In the genomic region with DNA sequence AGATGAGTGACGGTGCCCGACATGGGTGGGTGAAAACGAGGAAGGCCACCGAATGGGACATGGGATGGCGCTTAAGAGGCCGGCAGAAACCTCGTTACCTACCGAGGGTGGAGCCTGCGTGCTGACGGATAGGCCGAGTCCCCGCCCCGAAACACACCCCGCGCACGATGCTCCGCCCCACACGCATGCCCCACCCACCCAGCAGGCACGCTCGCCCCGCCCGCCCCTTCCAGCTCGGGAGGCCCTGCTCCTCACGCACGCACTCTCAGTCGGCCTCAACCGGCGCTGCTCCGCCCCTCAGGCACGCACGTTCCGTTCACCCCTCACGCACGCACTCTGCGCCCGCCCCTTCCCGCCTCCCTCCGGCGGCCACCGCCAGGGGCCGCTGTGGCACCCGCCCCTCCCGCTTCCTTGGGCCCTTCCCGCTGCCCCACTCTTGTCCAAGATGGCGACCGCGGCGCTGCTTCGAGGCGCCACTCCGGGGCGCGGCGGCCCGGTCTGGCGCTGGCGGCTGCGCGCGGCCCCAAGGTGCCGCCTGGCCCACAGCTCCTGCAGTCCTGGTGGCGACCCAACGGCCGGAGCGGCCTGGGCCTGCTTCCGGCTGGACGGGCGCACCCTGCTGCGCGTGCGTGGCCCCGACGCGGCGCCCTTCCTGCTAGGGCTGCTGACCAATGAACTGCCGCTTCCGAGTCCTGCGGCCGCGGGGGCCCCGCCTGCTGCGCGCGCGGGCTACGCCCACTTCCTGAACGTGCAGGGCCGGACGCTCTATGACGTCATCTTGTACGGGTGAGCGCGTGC, we compare ENCODE assay signal across 8 cellular contexts. TPM values are rescaled to one million over a fixed set of nuclear protein-coding genes. Genes with fewer than 3 reads are reported as not detected.
DNase-seq lines count a peak whose midpoint lies in the region; ATAC-seq and TF ChIP-seq lines count a peak whose summit lies in the region.

A gene (plus strand): TSS at position 433 of the 798 bp plus-strand sequence. CDS start 13 bp downstream, at position 446.

- TF ChIP-seq CTCF in GM12873 (IDR thresholded peaks at IDR 0.05; ENCODE audit: insufficient read depth, low read depth, low read length, missing control alignments): peak; percentile 92
- peak; percentile 57 for TF ChIP-seq CTCF in SU-DHL-6 (IDR thresholded peaks at IDR 0.05; ENCODE audit: insufficient read depth, low read length, poor library complexity, severe bottlenecking)
- TF ChIP-seq CTCF in upper lobe of left lung (IDR thresholded peaks at IDR 0.05): peak; percentile 90 to 100 (median 99)

- H3K36me3 ChIP-seq in SU-DHL-6 (ENCODE audit: low read length) (no peaks in the 10 kb centered on the region), upper lobe of left lung (peaks cover 0 to 4% (median 0%) of the 10 kb centered on the region in 4 donors)

- peak within 1 kb of the TSS; percentile 86 for H3K4me3 Mint-ChIP-seq in activated naive CD8-positive, alpha-beta T cell treated with anti-CD3 and anti-CD28 coated beads, Interleukin-2, amount 50 U/mL, for 24 hours

- no peaks in the 10 kb centered on the region for H3K9me2 ChIP-seq in SU-DHL-6 (replicated peaks; ENCODE audit: insufficient read depth, low read length)

- TF ChIP-seq EP300 in upper lobe of left lung (IDR thresholded peaks at IDR 0.05): peak in 3 of 4 donors; percentile 34 to 96 (median 60)

- peaks cover 34% of the 10 kb centered on the region for H3K4me1 Mint-ChIP-seq in activated naive CD8-positive, alpha-beta T cell treated with anti-CD3 and anti-CD28 coated beads, Interleukin-2, amount 50 U/mL, for 24 hours

- H3K27ac ChIP-seq in SU-DHL-6 (ENCODE audit: low read depth, low read length): peak within 1 kb of the TSS; percentile 90
- peak within 1 kb of the TSS; percentile 99 to 100 (median 99) for H3K27ac ChIP-seq in upper lobe of left lung

- no peaks in the 10 kb centered on the region for H4K20me1 ChIP-seq in SU-DHL-6 (ENCODE audit: low read depth, low read length)

- H3K4me2 ChIP-seq in SU-DHL-6 (ENCODE audit: low read depth, low read length, poor library complexity, severe bottlenecking): peak within 1 kb of the TSS; percentile 97

- H3K27me3 ChIP-seq in SU-DHL-6 (ENCODE audit: low read length) (no peaks in the 10 kb centered on the region), upper lobe of left lung (peaks cover 0 to 7% (median 0%) of the 10 kb centered on the region in 4 donors)

- DNase-seq in NCI-H128 (lab: John Stamatoyannopoulos, UW; ENCODE audit: unreplicated experiment): peak; percentile 95
- DNase-seq in activated naive CD8-positive, alpha-beta T cell treated with anti-CD3 and anti-CD28 coated beads, Interleukin-2, amount 50 U/mL, for 24 hours: peak; percentile 99
- DNase-seq in cardiac septum (ENCODE audit: low spot score): peak; percentile 99
- peak; percentile 97 for DNase-seq in pons (ENCODE audit: low spot score)
- peak; percentile 99 to 100 for DNase-seq in upper lobe of left lung

- 0% methylated on average over 5 to 52 of the region's 93 CpGs for WGBS in upper lobe of left lung, 2 donors

- no peaks in the 10 kb centered on the region for H3K27me3 Mint-ChIP-seq in activated naive CD8-positive, alpha-beta T cell treated with anti-CD3 and anti-CD28 coated beads, Interleukin-2, amount 50 U/mL, for 24 hours

- H3K9me3 Mint-ChIP-seq in activated naive CD8-positive, alpha-beta T cell treated with anti-CD3 and anti-CD28 coated beads, Interleukin-2, amount 50 U/mL, for 24 hours: no peaks in the 10 kb centered on the region

- H3K4me3 ChIP-seq in SU-DHL-6 (ENCODE audit: insufficient read depth, low read length, poor library complexity, severe bottlenecking): peak within 1 kb of the TSS; percentile 76
- H3K4me3 ChIP-seq in upper lobe of left lung: peak within 1 kb of the TSS; percentile 29 to 80 (median 74)

- H3K79me2 ChIP-seq in SU-DHL-6 (ENCODE audit: insufficient read depth, low read length): no peaks in the 10 kb centered on the region

- intact Hi-C loops in cardiac septum (cut with DNase I): loop anchor here (1.0 to 2.0 kb wide), 4 partner anchors 25 to 83 kb away; a partner anchor contains a TSS

- H3K9ac ChIP-seq in SU-DHL-6 (ENCODE audit: low read length): peak within 1 kb of the TSS; percentile 77

- H2AFZ ChIP-seq in SU-DHL-6 (ENCODE audit: low read depth, low read length, severe bottlenecking): peak within 1 kb of the TSS; percentile 39

- ATAC-seq in HG02759 (IDR thresholded peaks at IDR 0.05; ENCODE audit: unreplicated experiment): peak; percentile 82
- ATAC-seq in activated naive CD8-positive, alpha-beta T cell treated with anti-CD3 and anti-CD28 coated beads, Interleukin-2, amount 50 U/mL, for 24 hours: peak; percentile 89
- ATAC-seq in upper lobe of left lung (ENCODE audit: low FRiP score in 2 of 2): peak; percentile 94 to 96

- H3K27ac Mint-ChIP-seq in activated naive CD8-positive, alpha-beta T cell treated with anti-CD3 and anti-CD28 coated beads, Interleukin-2, amount 50 U/mL, for 24 hours: peak within 1 kb of the TSS; percentile 96

- H3K9me3 ChIP-seq in SU-DHL-6 (ENCODE audit: insufficient read depth, low read length) (no peaks in the 10 kb centered on the region), upper lobe of left lung (peaks cover 0 to 4% (median 0%) of the 10 kb centered on the region in 4 donors)

- TF ChIP-seq POLR2A in upper lobe of left lung (IDR thresholded peaks at IDR 0.05): peak in 3 of 4 donors; percentile 91 to 99 (median 98)

- H3F3A ChIP-seq in SU-DHL-6 (ENCODE audit: insufficient read depth): no peaks in the 10 kb centered on the region

- peaks cover 35 to 56% (median 50%) of the 10 kb centered on the region in 4 donors for H3K4me1 ChIP-seq in upper lobe of left lung

- no peaks in the 10 kb centered on the region for H3K36me3 Mint-ChIP-seq in activated naive CD8-positive, alpha-beta T cell treated with anti-CD3 and anti-CD28 coated beads, Interleukin-2, amount 50 U/mL, for 24 hours (ENCODE audit: low read depth)

RNA-seq across cellular contexts. Expression of the gene that starts here (rescaled TPM):
- total RNA-seq in cardiac septum (16.6 TPM), upper lobe of left lung (10 to 100 TPM in 4 of 6 donors, 1 to 10 TPM in 2; 6.1 to 19.3 (median 13.9) TPM)

Comparison
In these comparisons a context has a peak if more than half of its experiments do, and no peak if none do; other contexts are left out.
1. Peak in every context shown above with its lines: DNase-seq, ATAC-seq, H3K4me3 ChIP-seq and H3K27ac ChIP-seq.